Comparison of ENCODE assay signal across 11 cellular contexts in the genomic region with DNA sequence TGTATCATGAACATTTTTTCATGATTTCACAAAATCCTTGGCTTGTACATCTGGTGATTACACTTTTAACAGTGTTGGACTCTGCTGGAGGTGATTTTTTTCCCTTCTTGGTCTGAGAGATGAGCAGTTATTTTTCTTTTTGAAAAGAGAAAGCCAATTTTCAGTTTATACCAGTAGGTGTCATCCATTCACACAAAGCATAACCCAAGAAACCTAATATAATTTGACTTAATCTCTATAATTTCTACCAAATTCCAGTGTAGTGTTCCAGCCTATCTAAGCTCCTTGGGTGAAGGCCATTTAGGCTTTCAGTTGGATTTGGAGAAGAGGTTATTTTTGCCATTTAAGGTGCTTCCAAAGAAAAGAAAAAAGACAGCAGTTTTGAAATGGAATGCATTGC. TPM values are rescaled to one million over a fixed set of nuclear protein-coding genes. Genes with fewer than 3 reads are reported as not detected.
DNase-seq lines count a peak whose midpoint lies in the region; ATAC-seq, FAIRE-seq and TF ChIP-seq lines count a peak whose summit lies in the region.
"Had no signal": no experiment of that assay in that cellular context is flagged by ENCODE, and none has a peak within 500 bp of the region (broad histone marks: within the 10 kb centered on the region; RNA-seq: fewer than 3 reads in every experiment).

No MANE protein-coding gene starts in this region.

- no peaks in the 10 kb centered on the region for H3F3A ChIP-seq in SU-DHL-6 (ENCODE audit: insufficient read depth)

- no peak for DNase-seq in AG09309 (ENCODE audit: low read depth)
- no peak for DNase-seq in GM19239 (ENCODE audit: insufficient read length, low spot score)
- no peak for DNase-seq in foreskin keratinocyte
- no peak for DNase-seq in HEK293T (ENCODE audit: extremely low spot score)
- no peak for DNase-seq in NOMO-1 treated with dmso at 0.1 percent for 144 hours (lab: John Stamatoyannopoulos, UW; ENCODE audit: unreplicated experiment)
- DNase-seq in posterior cingulate gyrus = no peak
- DNase-seq: activated naive CD4-positive, alpha-beta T cell treated with anti-CD3 and anti-CD28 coated beads, Interleukin-2, amount 50 U/mL, for 16 hours had no signal

- FAIRE-seq in GM19239 (lab: Jason Lieb, UNC) = peak; percentile 21
- FAIRE-seq: G401.6, K562 had no signal

- intact Hi-C loops in posterior cingulate gyrus (cut with DNase I) = no loop called here

- no peak overlapping the region for H2AFZ ChIP-seq in SU-DHL-6 (ENCODE audit: low read depth, low read length, severe bottlenecking)

- H3K4me2 ChIP-seq in SU-DHL-6 (ENCODE audit: low read depth, low read length, poor library complexity, severe bottlenecking) = no peak overlapping the region

- H3K27me3 ChIP-seq in SU-DHL-6 (ENCODE audit: low read length) (no peaks in the 10 kb centered on the region), foreskin keratinocyte (no peaks in the 10 kb centered on the region)

- H3K9ac ChIP-seq in SU-DHL-6 (ENCODE audit: low read length) = no peak overlapping the region

- no peaks in the 10 kb centered on the region for H3K9me2 ChIP-seq in SU-DHL-6 (replicated peaks; ENCODE audit: insufficient read depth, low read length)

- POLR2A ChIA-PET in HEK293T (lab: Yijun Ruan, JAX) = no interaction called here

- no peaks in the 10 kb centered on the region for H3K36me3 ChIP-seq in SU-DHL-6 (ENCODE audit: low read length)

- H3K27ac ChIP-seq in SU-DHL-6 (ENCODE audit: low read depth, low read length) = no peak overlapping the region
- no peak overlapping the region for H3K27ac ChIP-seq in foreskin keratinocyte

- H4K20me1 ChIP-seq in SU-DHL-6 (ENCODE audit: low read depth, low read length) = no peaks in the 10 kb centered on the region

- H3K79me2 ChIP-seq in SU-DHL-6 (ENCODE audit: insufficient read depth, low read length) = no peaks in the 10 kb centered on the region

- peak; percentile 31 for TF ChIP-seq CTCF in AG09309 (IDR thresholded peaks at IDR 0.05; ENCODE audit: control insufficient read depth, insufficient read depth, low read depth, low read length, missing control alignments)
- peak; percentile 12 for TF ChIP-seq CTCF in SU-DHL-6 (IDR thresholded peaks at IDR 0.05; ENCODE audit: insufficient read depth, low read length, poor library complexity, severe bottlenecking)
- peak; percentile 66 for TF ChIP-seq CTCF in foreskin keratinocyte (conservative IDR thresholded peaks at IDR 0.05)

- CTCF ChIA-PET in HEK293T (lab: Yijun Ruan, JAX) = interaction anchor here (0.7 kb wide), 1 partner anchor 85 kb away, joined by 4 read pairs; no protein-coding TSS in a partner anchor

- H3K4me3 ChIP-seq in AG09309 (ENCODE audit: control insufficient read depth, low read depth, low read length) (no peak overlapping the region), SU-DHL-6 (ENCODE audit: insufficient read depth, low read length, poor library complexity, severe bottlenecking) (no peak overlapping the region)
- H3K4me3 ChIP-seq: K562 had no signal

- H3K9me3 ChIP-seq in SU-DHL-6 (ENCODE audit: insufficient read depth, low read length) = no peaks in the 10 kb centered on the region

- no peaks in the 10 kb centered on the region for H3K4me1 ChIP-seq in foreskin keratinocyte

- ATAC-seq in foreskin keratinocyte (no peak), GM21515 (IDR thresholded peaks at IDR 0.05; ENCODE audit: unreplicated experiment) (no peak)
- ATAC-seq: K562 had no signal

TF ChIP-seq in HEK293T, 16 proteins besides CTCF, POLR2A, EP300 and RAD21:
- no peak for TF ChIP-seq ARNT (IDR thresholded peaks at IDR 0.05)
- no peak for TF ChIP-seq SP1 (IDR thresholded peaks at IDR 0.05)
- TF ChIP-seq PKNOX1 (IDR thresholded peaks at IDR 0.05) = no peak
- no peak for TF ChIP-seq SUZ12 (IDR thresholded peaks at IDR 0.05)
- no peak for TF ChIP-seq FOXA1 (IDR thresholded peaks at IDR 0.05)
- TF ChIP-seq HDGF (IDR thresholded peaks at IDR 0.05; ENCODE audit: borderline replicate concordance) = no peak
- TF ChIP-seq FOXM1 (IDR thresholded peaks at IDR 0.05; ENCODE audit: borderline replicate concordance) = no peak
- TF ChIP-seq FOXK2 (IDR thresholded peaks at IDR 0.05) = no peak
- TF ChIP-seq LEF1 (IDR thresholded peaks at IDR 0.05; ENCODE audit: borderline replicate concordance) = no peak

RNA-seq across cellular contexts. Expression of gene ICOS, which starts 7.7 kb away (rescaled TPM):
- total RNA-seq in foreskin keratinocyte = not detected in 2 replicates
- not detected in 2 replicates for polyA plus RNA-seq in foreskin keratinocyte
- total RNA-seq: K562 had no signal
- polyA plus RNA-seq: K562 had no signal

Comparison
In these comparisons a context has a peak if more than half of its experiments do, and no peak if none do; other contexts are left out.
1. CTCF ChIP-seq: peak in every context shown above with its lines; median percentile 66 in foreskin keratinocyte; 31 in AG09309; 12 in SU-DHL-6.